In the genomic region with DNA sequence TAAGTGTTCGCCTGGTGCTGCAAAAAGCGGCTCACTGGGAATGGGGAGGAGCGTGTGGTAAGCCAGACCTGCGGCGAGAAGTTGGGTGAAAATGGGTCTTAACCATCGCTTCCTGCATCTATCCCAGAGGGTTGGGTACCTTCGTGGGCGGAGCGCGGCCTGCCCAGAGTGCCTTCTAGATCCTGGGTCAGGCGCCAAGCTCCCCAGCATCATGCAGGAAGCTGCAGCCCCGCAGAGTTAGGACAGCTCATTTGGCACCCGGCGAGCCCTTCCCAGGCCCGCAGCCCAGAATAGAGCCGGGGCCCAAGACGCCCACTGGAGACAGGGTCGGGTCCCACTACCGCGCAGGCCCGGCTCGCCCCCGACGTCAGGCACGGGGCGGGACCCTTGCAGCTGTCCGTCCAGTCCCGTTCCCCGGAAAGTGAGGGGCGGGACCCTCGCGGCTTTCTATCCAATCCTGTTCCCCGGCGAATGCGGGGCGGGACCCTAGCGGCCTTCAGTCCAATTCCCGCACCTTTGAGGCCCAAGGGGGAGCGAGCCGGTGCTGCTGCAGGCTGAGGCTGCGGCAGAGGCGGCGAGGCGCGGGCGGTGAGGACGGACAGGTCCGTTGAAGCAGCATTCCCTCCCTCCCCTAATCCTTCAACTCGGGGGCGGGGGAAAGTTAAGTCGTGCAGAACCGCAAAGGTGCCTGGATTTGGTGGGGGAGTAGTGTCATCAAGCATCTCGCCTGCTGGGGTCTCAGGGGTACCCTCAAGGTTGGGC, we compare ENCODE assay signal across 1 cellular context.
TF ChIP-seq lines count a peak whose summit lies in the region.

A gene with protein sequence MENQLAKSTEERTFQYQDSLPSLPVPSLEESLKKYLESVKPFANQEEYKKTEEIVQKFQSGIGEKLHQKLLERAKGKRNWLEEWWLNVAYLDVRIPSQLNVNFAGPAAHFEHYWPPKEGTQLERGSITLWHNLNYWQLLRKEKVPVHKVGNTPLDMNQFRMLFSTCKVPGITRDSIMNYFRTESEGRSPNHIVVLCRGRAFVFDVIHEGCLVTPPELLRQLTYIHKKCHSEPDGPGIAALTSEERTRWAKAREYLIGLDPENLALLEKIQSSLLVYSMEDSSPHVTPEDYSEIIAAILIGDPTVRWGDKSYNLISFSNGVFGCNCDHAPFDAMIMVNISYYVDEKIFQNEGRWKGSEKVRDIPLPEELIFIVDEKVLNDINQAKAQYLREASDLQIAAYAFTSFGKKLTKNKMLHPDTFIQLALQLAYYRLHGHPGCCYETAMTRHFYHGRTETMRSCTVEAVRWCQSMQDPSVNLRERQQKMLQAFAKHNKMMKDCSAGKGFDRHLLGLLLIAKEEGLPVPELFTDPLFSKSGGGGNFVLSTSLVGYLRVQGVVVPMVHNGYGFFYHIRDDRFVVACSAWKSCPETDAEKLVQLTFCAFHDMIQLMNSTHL (plus strand): TSS at position 499 of the 762 bp plus-strand sequence. CDS start 3,405 bp downstream, outside the sequence.

TF ChIP-seq in SK-N-SH, 30 proteins besides CTCF, POLR2A, EP300 and RAD21 (continued from another document):
- peak; percentile 54; the same call in 1 of the 2 replicates for TF ChIP-seq RFX5 (IDR thresholded peaks at IDR 0.05; ENCODE audit: low read length)
- no peak for TF ChIP-seq EZH2phosphoT487 (IDR thresholded peaks at IDR 0.05; ENCODE audit: borderline replicate concordance, low read depth)
- TF ChIP-seq NFIC (IDR thresholded peaks at IDR 0.05; ENCODE audit: borderline replicate concordance), result peak; percentile 53; the same call in 1 of the 2 replicates
- peak; percentile 5; the same call in 1 of the 2 replicates for TF ChIP-seq RCOR1 (IDR thresholded peaks at IDR 0.05; ENCODE audit: low read length)
- TF ChIP-seq GATA2 (CRISPR knock-in tag; IDR thresholded peaks at IDR 0.05), result no peak
- TF ChIP-seq, protein P1, sequence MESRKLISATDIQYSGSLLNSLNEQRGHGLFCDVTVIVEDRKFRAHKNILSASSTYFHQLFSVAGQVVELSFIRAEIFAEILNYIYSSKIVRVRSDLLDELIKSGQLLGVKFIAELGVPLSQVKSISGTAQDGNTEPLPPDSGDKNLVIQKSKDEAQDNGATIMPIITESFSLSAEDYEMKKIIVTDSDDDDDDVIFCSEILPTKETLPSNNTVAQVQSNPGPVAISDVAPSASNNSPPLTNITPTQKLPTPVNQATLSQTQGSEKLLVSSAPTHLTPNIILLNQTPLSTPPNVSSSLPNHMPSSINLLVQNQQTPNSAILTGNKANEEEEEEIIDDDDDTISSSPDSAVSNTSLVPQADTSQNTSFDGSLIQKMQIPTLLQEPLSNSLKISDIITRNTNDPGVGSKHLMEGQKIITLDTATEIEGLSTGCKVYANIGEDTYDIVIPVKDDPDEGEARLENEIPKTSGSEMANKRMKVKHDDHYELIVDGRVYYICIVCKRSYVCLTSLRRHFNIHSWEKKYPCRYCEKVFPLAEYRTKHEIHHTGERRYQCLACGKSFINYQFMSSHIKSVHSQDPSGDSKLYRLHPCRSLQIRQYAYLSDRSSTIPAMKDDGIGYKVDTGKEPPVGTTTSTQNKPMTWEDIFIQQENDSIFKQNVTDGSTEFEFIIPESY (IDR thresholded peaks at IDR 0.05; ENCODE audit: borderline replicate concordance, low read depth), result no peak
- TF ChIP-seq, protein P2, sequence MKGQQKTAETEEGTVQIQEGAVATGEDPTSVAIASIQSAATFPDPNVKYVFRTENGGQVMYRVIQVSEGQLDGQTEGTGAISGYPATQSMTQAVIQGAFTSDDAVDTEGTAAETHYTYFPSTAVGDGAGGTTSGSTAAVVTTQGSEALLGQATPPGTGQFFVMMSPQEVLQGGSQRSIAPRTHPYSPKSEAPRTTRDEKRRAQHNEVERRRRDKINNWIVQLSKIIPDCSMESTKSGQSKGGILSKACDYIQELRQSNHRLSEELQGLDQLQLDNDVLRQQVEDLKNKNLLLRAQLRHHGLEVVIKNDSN (IDR thresholded peaks at IDR 0.05; ENCODE audit: borderline replicate concordance, low read depth), result 0 out of 2 replicates have a peak, but pooled peaks have one; percentile 20
- no peak for TF ChIP-seq SMC3 (IDR thresholded peaks at IDR 0.05; ENCODE audit: low read depth, low read length)
- no peak for TF ChIP-seq TEAD4 (IDR thresholded peaks at IDR 0.05; ENCODE audit: borderline replicate concordance, insufficient read depth)
- no peak for TF ChIP-seq FOXM1 (IDR thresholded peaks at IDR 0.05; ENCODE audit: low read depth)
- TF ChIP-seq, protein P3, sequence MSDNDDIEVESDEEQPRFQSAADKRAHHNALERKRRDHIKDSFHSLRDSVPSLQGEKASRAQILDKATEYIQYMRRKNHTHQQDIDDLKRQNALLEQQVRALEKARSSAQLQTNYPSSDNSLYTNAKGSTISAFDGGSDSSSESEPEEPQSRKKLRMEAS (IDR thresholded peaks at IDR 0.05; ENCODE audit: low read depth), result peak; percentile 88
- no peak for TF ChIP-seq JUND (IDR thresholded peaks at IDR 0.05)
- no peak for TF ChIP-seq RXRA (IDR thresholded peaks at IDR 0.05; ENCODE audit: borderline replicate concordance, low read depth)
- TF ChIP-seq MXI1 (IDR thresholded peaks at IDR 0.05; ENCODE audit: low read depth, low read length), result peak; percentile 75
- peak; percentile 16; the same call in 1 of the 2 replicates for TF ChIP-seq MEF2A (IDR thresholded peaks at IDR 0.05; ENCODE audit: borderline replicate concordance, low read depth)
- TF ChIP-seq TAF1 (IDR thresholded peaks at IDR 0.05; ENCODE audit: borderline replicate concordance, low read depth, low read length), result peak; percentile 82
- no peak for TF ChIP-seq FOXJ3 (CRISPR knock-in tag; IDR thresholded peaks at IDR 0.05)
- 0 out of 2 replicates have a peak, but pooled peaks have one; percentile 27 for TF ChIP-seq GABPA (IDR thresholded peaks at IDR 0.05; ENCODE audit: low read depth)
- no peak for TF ChIP-seq FOSL2 (IDR thresholded peaks at IDR 0.05; ENCODE audit: borderline replicate concordance, low read depth)
- peak; percentile 74 for TF ChIP-seq NRF1 (IDR thresholded peaks at IDR 0.05; ENCODE audit: low read depth, low read length)
- TF ChIP-seq, protein P4, sequence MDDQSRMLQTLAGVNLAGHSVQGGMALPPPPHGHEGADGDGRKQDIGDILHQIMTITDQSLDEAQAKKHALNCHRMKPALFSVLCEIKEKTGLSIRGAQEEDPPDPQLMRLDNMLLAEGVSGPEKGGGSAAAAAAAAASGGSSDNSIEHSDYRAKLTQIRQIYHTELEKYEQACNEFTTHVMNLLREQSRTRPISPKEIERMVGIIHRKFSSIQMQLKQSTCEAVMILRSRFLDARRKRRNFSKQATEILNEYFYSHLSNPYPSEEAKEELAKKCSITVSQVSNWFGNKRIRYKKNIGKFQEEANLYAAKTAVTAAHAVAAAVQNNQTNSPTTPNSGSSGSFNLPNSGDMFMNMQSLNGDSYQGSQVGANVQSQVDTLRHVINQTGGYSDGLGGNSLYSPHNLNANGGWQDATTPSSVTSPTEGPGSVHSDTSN (IDR thresholded peaks at IDR 0.05), result peak; percentile 78
- TF ChIP-seq POLR2AphosphoS5 (IDR thresholded peaks at IDR 0.05; ENCODE audit: low read depth, low read length), result peak; percentile 96
- peak; percentile 76 for TF ChIP-seq CHD2 (IDR thresholded peaks at IDR 0.05; ENCODE audit: low read length, partially characterized antibody)
- TF ChIP-seq TCF12 (IDR thresholded peaks at IDR 0.05), result no peak
- 0 out of 2 replicates have a peak, but pooled peaks have one; percentile 17 for TF ChIP-seq YY1 (IDR thresholded peaks at IDR 0.05; ENCODE audit: low read depth)
- TF ChIP-seq, protein P5, sequence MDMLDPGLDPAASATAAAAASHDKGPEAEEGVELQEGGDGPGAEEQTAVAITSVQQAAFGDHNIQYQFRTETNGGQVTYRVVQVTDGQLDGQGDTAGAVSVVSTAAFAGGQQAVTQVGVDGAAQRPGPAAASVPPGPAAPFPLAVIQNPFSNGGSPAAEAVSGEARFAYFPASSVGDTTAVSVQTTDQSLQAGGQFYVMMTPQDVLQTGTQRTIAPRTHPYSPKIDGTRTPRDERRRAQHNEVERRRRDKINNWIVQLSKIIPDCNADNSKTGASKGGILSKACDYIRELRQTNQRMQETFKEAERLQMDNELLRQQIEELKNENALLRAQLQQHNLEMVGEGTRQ (IDR thresholded peaks at IDR 0.05; ENCODE audit: borderline replicate concordance, low read depth, low read length), result no peak
